Comparison of ENCODE assay signal across 12 cellular contexts in the genomic region with DNA sequence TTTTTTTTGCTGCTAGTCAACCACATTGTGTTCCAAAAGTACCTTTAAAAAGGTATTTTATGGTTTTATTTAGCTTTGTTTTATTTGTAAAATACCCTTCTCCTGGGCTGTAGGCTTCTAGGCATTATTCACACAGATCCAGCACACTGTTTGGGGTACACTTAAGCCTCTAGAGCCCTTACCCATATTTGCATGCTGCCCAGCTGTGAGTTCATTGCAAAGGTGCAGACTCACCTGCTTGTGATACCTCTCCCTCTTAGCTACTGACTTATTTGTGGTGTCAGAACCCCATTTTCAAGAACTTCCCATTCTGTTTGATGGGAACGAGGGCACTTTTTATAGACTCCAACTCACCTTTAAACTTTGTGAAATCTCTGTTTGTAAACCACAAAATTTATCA.
DNase-seq lines count a peak whose midpoint lies in the region; ATAC-seq and TF ChIP-seq lines count a peak whose summit lies in the region.
"Had no signal": no experiment of that assay in that cellular context is flagged by ENCODE, and none has a peak within 500 bp of the region (broad histone marks: within the 10 kb centered on the region; RNA-seq: fewer than 3 reads in every experiment).

No MANE protein-coding gene starts in this region.

- peak overlapping the region; percentile 71 for H3K4me2 ChIP-seq in MM.1S (ENCODE audit: low read depth, low read length)

- H3K27ac ChIP-seq in MM.1S (ENCODE audit: low read length) (peak overlapping the region; percentile 44; the same call in 1 of the 2 replicates), neutrophil (peak overlapping the region; percentile 47)
- no peak overlapping the region for H3K27ac ChIP-seq in naive thymus-derived CD4-positive, alpha-beta T cell (ENCODE audit: low read depth, low read length)

- H2AFZ ChIP-seq in MM.1S (ENCODE audit: low read length), result no peak overlapping the region

- H3K4me3 ChIP-seq in MM.1S (ENCODE audit: low read length) (0 out of 2 replicates have a peak overlapping the region, but pooled peaks have one; percentile 5), neutrophil (ENCODE audit: low read depth in 1 of 2, low read length in 1 of 2) (no peak overlapping the region)
- H3K4me3 ChIP-seq in naive thymus-derived CD4-positive, alpha-beta T cell (ENCODE audit: low read length), result no peak overlapping the region

- H3K9me3 ChIP-seq in MM.1S (replicated peaks; ENCODE audit: insufficient read depth, low read length) (no peaks in the 10 kb centered on the region), neutrophil (no peaks in the 10 kb centered on the region)
- no peaks in the 10 kb centered on the region for H3K9me3 ChIP-seq in naive thymus-derived CD4-positive, alpha-beta T cell (ENCODE audit: control insufficient read depth in 2 of 3, low read length in 3 of 3)

- no peaks in the 10 kb centered on the region for H3K9me3 Mint-ChIP-seq in activated CD4-positive, alpha-beta memory T cell treated with anti-CD3 and anti-CD28 coated beads for 36 hours
- H3K9me3 Mint-ChIP-seq in activated CD4-positive, alpha-beta memory T cell treated with anti-CD3 and anti-CD28 coated beads, Interleukin-2, amount 10 ng/mL, durations not matched to agents 7 days and 5 days, result no peaks in the 10 kb centered on the region
- peaks cover 0 to 3% (median 0%) of the 10 kb centered on the region in 11 donors for H3K9me3 Mint-ChIP-seq in naive thymus-derived CD4-positive, alpha-beta T cell
- H3K9me3 Mint-ChIP-seq: activated naive CD4-positive, alpha-beta T cell treated with anti-CD3 and anti-CD28 coated beads for 36 hours; H9 had no signal

- POLR2A ChIA-PET in activated CD4-positive, alpha-beta memory T cell treated with anti-CD3 and anti-CD28 coated beads for 36 hours (lab: Charles Lee), result no interaction called here
- POLR2A ChIA-PET in activated CD4-positive, alpha-beta memory T cell treated with anti-CD3 and anti-CD28 coated beads, Interleukin-2, amount 10 ng/mL, durations not matched to agents 7 days and 5 days (lab: Charles Lee), result no interaction called here
- POLR2A ChIA-PET in naive thymus-derived CD4-positive, alpha-beta T cell (lab: Charles Lee), result no interaction called here

- no peak overlapping the region for H3K9ac ChIP-seq in MM.1S (ENCODE audit: low read length)

- ATAC-seq in HG02763 (IDR thresholded peaks at IDR 0.05; ENCODE audit: unreplicated experiment), result peak; percentile 19
- no peak for ATAC-seq in naive thymus-derived CD4-positive, alpha-beta T cell

- H3K4me1 ChIP-seq in MM.1S (ENCODE audit: low read length), result peaks cover 18% of the 10 kb centered on the region
- H3K4me1 ChIP-seq in neutrophil (ENCODE audit: control insufficient read depth in 1 of 2, insufficient read depth in 1 of 2, low read depth in 1 of 2, low read length in 1 of 2), result peaks cover 14 to 17% of the 10 kb centered on the region in 2 experiments
- no peaks in the 10 kb centered on the region for H3K4me1 ChIP-seq in naive thymus-derived CD4-positive, alpha-beta T cell (ENCODE audit: control insufficient read depth in 2 of 2, insufficient read depth in 2 of 2, low read length in 2 of 2)

- H4K20me1 ChIP-seq in MM.1S (ENCODE audit: insufficient read depth, low read length), result no peaks in the 10 kb centered on the region

- H3K36me3 Mint-ChIP-seq in activated CD4-positive, alpha-beta memory T cell treated with anti-CD3 and anti-CD28 coated beads for 36 hours, result no peaks in the 10 kb centered on the region
- no peaks in the 10 kb centered on the region for H3K36me3 Mint-ChIP-seq in activated CD4-positive, alpha-beta memory T cell treated with anti-CD3 and anti-CD28 coated beads, Interleukin-2, amount 10 ng/mL, durations not matched to agents 7 days and 5 days (ENCODE audit: low read depth)
- H3K36me3 Mint-ChIP-seq in naive thymus-derived CD4-positive, alpha-beta T cell, result no peaks in the 10 kb centered on the region

- peak overlapping the region; percentile 60 for H3K27ac Mint-ChIP-seq in activated CD4-positive, alpha-beta memory T cell treated with anti-CD3 and anti-CD28 coated beads for 36 hours
- no peak overlapping the region for H3K27ac Mint-ChIP-seq in activated CD4-positive, alpha-beta memory T cell treated with anti-CD3 and anti-CD28 coated beads, Interleukin-2, amount 10 ng/mL, durations not matched to agents 7 days and 5 days
- H3K27ac Mint-ChIP-seq in naive thymus-derived CD4-positive, alpha-beta T cell, result no peak overlapping the region
- H3K27ac Mint-ChIP-seq: activated naive CD4-positive, alpha-beta T cell treated with anti-CD3 and anti-CD28 coated beads for 36 hours had no signal

- CTCF ChIA-PET in activated CD4-positive, alpha-beta memory T cell treated with anti-CD3 and anti-CD28 coated beads for 36 hours (lab: Charles Lee), result interaction anchor here (0.6 to 2.9 kb wide), 8 partner anchors 13 to 586 kb away, joined by 3 to 7 read pairs (median 3); no protein-coding TSS in a partner anchor
- CTCF ChIA-PET in activated CD4-positive, alpha-beta memory T cell treated with anti-CD3 and anti-CD28 coated beads, Interleukin-2, amount 10 ng/mL, durations not matched to agents 7 days and 5 days (lab: Charles Lee), result interaction anchor here (1.1 to 1.8 kb wide), 4 partner anchors 11 to 135 kb away, joined by 3 to 12 read pairs (median 4); no protein-coding TSS in a partner anchor
- CTCF ChIA-PET in naive thymus-derived CD4-positive, alpha-beta T cell (lab: Charles Lee), result no interaction called here

- H3K36me3 ChIP-seq in MM.1S (replicated peaks; ENCODE audit: insufficient read depth, low read length) (no peaks in the 10 kb centered on the region), neutrophil (no peaks in the 10 kb centered on the region)
- no peaks in the 10 kb centered on the region for H3K36me3 ChIP-seq in naive thymus-derived CD4-positive, alpha-beta T cell (ENCODE audit: control insufficient read depth in 2 of 3, insufficient read depth in 3 of 3, low read length in 3 of 3)

- H3K27me3 ChIP-seq in MM.1S (replicated peaks; ENCODE audit: insufficient read depth, low read length) (no peaks in the 10 kb centered on the region), neutrophil (peaks cover 5% of the 10 kb centered on the region)
- H3K27me3 ChIP-seq in naive thymus-derived CD4-positive, alpha-beta T cell (ENCODE audit: control insufficient read depth in 2 of 2, insufficient read depth in 2 of 2, low read length in 2 of 2), result no peaks in the 10 kb centered on the region

- peaks cover 21% of the 10 kb centered on the region for H3K4me1 Mint-ChIP-seq in activated CD4-positive, alpha-beta memory T cell treated with anti-CD3 and anti-CD28 coated beads for 36 hours (ENCODE audit: low read depth)
- peaks cover 15% of the 10 kb centered on the region for H3K4me1 Mint-ChIP-seq in activated CD4-positive, alpha-beta memory T cell treated with anti-CD3 and anti-CD28 coated beads, Interleukin-2, amount 10 ng/mL, durations not matched to agents 7 days and 5 days
- peaks cover 0 to 12% (median 5%) of the 10 kb centered on the region in 7 donors for H3K4me1 Mint-ChIP-seq in naive thymus-derived CD4-positive, alpha-beta T cell

- H3K27me3 Mint-ChIP-seq in activated CD4-positive, alpha-beta memory T cell treated with anti-CD3 and anti-CD28 coated beads for 36 hours, result peaks cover 5% of the 10 kb centered on the region
- H3K27me3 Mint-ChIP-seq in activated CD4-positive, alpha-beta memory T cell treated with anti-CD3 and anti-CD28 coated beads, Interleukin-2, amount 10 ng/mL, durations not matched to agents 7 days and 5 days, result peaks cover 5% of the 10 kb centered on the region
- H3K27me3 Mint-ChIP-seq in naive thymus-derived CD4-positive, alpha-beta T cell, result peaks cover 0 to 20% (median 10%) of the 10 kb centered on the region in 5 donors

- intact Hi-C loops in activated CD4-positive, alpha-beta memory T cell treated with anti-CD3 and anti-CD28 coated beads for 36 hours (cut with micrococcal nuclease), result loop anchor here (1.0 to 2.0 kb wide), 4 partner anchors 43 to 117 kb away; no protein-coding TSS in a partner anchor
- intact Hi-C loops in naive thymus-derived CD4-positive, alpha-beta T cell (cut with micrococcal nuclease), result no loop called here

- DNase-seq in activated CD4-positive, alpha-beta memory T cell treated with anti-CD3 and anti-CD28 coated beads for 36 hours, result no peak
- no peak for DNase-seq in activated CD4-positive, alpha-beta memory T cell treated with anti-CD3 and anti-CD28 coated beads, Interleukin-2, amount 10 ng/mL, durations not matched to agents 7 days and 5 days
- peak; percentile 33 for DNase-seq in MM.1S
- DNase-seq in stimulated activated CD4-positive, alpha-beta T cell treated with anti-CD3 and anti-CD28 coated beads, Interleukin-1b, Interleukin-23, amount 100 ng/mL, for 48 hours, result no peak
- no peak for DNase-seq in naive thymus-derived CD4-positive, alpha-beta T cell
- no peak for DNase-seq in stimulated activated naive CD4-positive, alpha-beta T cell treated with Interleukin-2 at 50 U/mL for 16 hours (lab: John Stamatoyannopoulos, UW)
- DNase-seq: effector memory CD4-positive, alpha-beta T cell; H9; NCI-H748 treated with DMSO at 0.1 percent for 48 hours had no signal

- H3F3A ChIP-seq in MM.1S (ENCODE audit: insufficient read depth, low read length), result peaks cover 18% of the 10 kb centered on the region

- H3K4me3 Mint-ChIP-seq in activated CD4-positive, alpha-beta memory T cell treated with anti-CD3 and anti-CD28 coated beads for 36 hours, result no peak overlapping the region
- H3K4me3 Mint-ChIP-seq in activated CD4-positive, alpha-beta memory T cell treated with anti-CD3 and anti-CD28 coated beads, Interleukin-2, amount 10 ng/mL, durations not matched to agents 7 days and 5 days, result no peak overlapping the region
- H3K4me3 Mint-ChIP-seq in naive thymus-derived CD4-positive, alpha-beta T cell, result peak overlapping the region in 2 of 10 donors; percentile 22 to 37
- H3K4me3 Mint-ChIP-seq: activated naive CD4-positive, alpha-beta T cell treated with anti-CD3 and anti-CD28 coated beads for 36 hours; H9 had no signal

- no peaks in the 10 kb centered on the region for H3K79me2 ChIP-seq in MM.1S (ENCODE audit: low read length)

- TF ChIP-seq CTCF in MM.1S (IDR thresholded peaks at IDR 0.05; ENCODE audit: low read length), result no peak
- TF ChIP-seq CTCF in neutrophil (IDR thresholded peaks at IDR 0.05), result no peak

- H3K9me2 ChIP-seq in MM.1S (replicated peaks; ENCODE audit: insufficient read depth, low read length), result no peaks in the 10 kb centered on the region
